In the genomic region with DNA sequence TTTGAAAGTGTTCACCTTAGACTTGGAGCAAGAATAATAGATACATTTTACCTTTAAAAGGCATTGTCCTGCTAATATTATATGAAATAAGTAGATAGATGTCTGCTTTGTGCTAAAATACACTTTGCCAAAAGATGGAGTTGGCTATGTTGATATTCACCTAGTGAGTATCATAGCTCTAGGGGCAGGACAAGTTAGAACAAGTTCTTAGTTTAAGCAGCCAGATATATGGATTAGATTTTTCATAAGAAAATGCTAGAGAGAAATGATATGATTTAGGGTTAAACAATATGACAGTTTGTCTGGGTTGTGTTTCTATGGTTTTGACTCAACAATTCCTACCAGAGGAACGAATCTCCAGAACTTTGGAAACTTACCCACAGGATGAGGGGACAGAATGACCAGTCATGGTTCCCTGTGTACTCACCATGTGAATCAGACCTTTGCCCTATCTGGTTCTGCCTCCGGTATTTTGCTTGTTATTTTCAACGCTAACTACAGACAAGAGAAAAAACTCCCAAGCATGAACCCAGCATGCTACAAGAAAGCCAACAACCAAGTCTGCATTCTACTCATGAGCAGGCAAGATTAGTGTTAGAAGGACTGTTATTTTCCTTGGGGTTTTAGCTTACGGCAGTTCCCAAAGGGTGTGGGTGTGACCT, we compare ENCODE assay signal across 1 cellular context.
TF ChIP-seq lines count a peak whose summit lies in the region.

No MANE protein-coding gene starts in this region.

TF ChIP-seq in SK-N-SH, 30 proteins besides CTCF, POLR2A, EP300 and RAD21:
- TF ChIP-seq, protein P1, sequence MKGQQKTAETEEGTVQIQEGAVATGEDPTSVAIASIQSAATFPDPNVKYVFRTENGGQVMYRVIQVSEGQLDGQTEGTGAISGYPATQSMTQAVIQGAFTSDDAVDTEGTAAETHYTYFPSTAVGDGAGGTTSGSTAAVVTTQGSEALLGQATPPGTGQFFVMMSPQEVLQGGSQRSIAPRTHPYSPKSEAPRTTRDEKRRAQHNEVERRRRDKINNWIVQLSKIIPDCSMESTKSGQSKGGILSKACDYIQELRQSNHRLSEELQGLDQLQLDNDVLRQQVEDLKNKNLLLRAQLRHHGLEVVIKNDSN (IDR thresholded peaks at IDR 0.05; ENCODE audit: borderline replicate concordance, low read depth) = no peak
- no peak for TF ChIP-seq GABPA (IDR thresholded peaks at IDR 0.05; ENCODE audit: low read depth)
- TF ChIP-seq, protein P2, sequence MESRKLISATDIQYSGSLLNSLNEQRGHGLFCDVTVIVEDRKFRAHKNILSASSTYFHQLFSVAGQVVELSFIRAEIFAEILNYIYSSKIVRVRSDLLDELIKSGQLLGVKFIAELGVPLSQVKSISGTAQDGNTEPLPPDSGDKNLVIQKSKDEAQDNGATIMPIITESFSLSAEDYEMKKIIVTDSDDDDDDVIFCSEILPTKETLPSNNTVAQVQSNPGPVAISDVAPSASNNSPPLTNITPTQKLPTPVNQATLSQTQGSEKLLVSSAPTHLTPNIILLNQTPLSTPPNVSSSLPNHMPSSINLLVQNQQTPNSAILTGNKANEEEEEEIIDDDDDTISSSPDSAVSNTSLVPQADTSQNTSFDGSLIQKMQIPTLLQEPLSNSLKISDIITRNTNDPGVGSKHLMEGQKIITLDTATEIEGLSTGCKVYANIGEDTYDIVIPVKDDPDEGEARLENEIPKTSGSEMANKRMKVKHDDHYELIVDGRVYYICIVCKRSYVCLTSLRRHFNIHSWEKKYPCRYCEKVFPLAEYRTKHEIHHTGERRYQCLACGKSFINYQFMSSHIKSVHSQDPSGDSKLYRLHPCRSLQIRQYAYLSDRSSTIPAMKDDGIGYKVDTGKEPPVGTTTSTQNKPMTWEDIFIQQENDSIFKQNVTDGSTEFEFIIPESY (IDR thresholded peaks at IDR 0.05; ENCODE audit: borderline replicate concordance, low read depth) = no peak
- TF ChIP-seq RCOR1 (IDR thresholded peaks at IDR 0.05; ENCODE audit: low read length) = no peak
- TF ChIP-seq FOXJ3 (CRISPR knock-in tag; IDR thresholded peaks at IDR 0.05) = no peak
- no peak for TF ChIP-seq EZH2phosphoT487 (IDR thresholded peaks at IDR 0.05; ENCODE audit: borderline replicate concordance, low read depth)
- TF ChIP-seq, protein P3, sequence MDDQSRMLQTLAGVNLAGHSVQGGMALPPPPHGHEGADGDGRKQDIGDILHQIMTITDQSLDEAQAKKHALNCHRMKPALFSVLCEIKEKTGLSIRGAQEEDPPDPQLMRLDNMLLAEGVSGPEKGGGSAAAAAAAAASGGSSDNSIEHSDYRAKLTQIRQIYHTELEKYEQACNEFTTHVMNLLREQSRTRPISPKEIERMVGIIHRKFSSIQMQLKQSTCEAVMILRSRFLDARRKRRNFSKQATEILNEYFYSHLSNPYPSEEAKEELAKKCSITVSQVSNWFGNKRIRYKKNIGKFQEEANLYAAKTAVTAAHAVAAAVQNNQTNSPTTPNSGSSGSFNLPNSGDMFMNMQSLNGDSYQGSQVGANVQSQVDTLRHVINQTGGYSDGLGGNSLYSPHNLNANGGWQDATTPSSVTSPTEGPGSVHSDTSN (IDR thresholded peaks at IDR 0.05) = no peak
- TF ChIP-seq POLR2AphosphoS5 (IDR thresholded peaks at IDR 0.05; ENCODE audit: low read depth, low read length) = no peak
- TF ChIP-seq TAF1 (IDR thresholded peaks at IDR 0.05; ENCODE audit: borderline replicate concordance, low read depth, low read length) = no peak
- TF ChIP-seq SMC3 (IDR thresholded peaks at IDR 0.05; ENCODE audit: low read depth, low read length) = no peak
- TF ChIP-seq MEF2A (IDR thresholded peaks at IDR 0.05; ENCODE audit: borderline replicate concordance, low read depth) = no peak
- no peak for TF ChIP-seq RFX5 (IDR thresholded peaks at IDR 0.05; ENCODE audit: low read length)
- TF ChIP-seq MXI1 (IDR thresholded peaks at IDR 0.05; ENCODE audit: low read depth, low read length) = no peak
- no peak for TF ChIP-seq GATA2 (CRISPR knock-in tag; IDR thresholded peaks at IDR 0.05)
